In the genomic region with DNA sequence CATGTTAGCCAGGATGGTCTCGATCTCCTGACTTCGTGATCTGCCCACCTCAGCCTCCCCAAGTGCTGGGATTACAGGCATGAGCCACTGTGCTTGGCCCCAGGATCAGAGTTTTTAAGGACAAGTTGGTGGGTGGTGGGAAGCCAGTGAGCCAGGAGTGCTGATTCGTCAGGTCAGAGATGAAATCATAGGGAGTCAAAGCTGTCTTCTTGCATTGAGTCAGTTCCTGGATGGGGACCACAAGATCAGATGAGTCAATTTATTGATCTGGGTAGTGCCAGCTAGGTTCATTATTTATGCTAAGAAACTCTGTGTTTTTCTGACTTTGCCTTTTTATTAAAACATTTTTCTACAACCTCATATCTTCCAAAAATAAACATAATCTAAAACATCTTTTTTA, we compare ENCODE assay signal across 1 cellular context.
TF ChIP-seq lines count a peak whose summit lies in the region.

No MANE protein-coding gene starts in this region.

TF ChIP-seq in IMR-90, 13 proteins besides CTCF, POLR2A, EP300 and RAD21:
- TF ChIP-seq FOS (IDR thresholded peaks at IDR 0.05; ENCODE audit: low read depth, low read length) (no peak), CHD1 (IDR thresholded peaks at IDR 0.05; ENCODE audit: low read depth, low read length) (no peak), MXI1 (IDR thresholded peaks at IDR 0.05; ENCODE audit: borderline replicate concordance, low read depth, low read length) (no peak), USF2 (IDR thresholded peaks at IDR 0.05; ENCODE audit: low read depth, low read length) (no peak)
TF ChIP-seq in IMR-90: peak in this region for 0.
